ENCODE assay signal across 13 cellular contexts in genomic region chr2:133365117-133365516, GRCh38.
"Had no signal": no experiment of that assay in that cellular context is flagged by ENCODE, and none has a peak within 500 bp of the region (broad histone marks: within the 10 kb centered on the region; RNA-seq: fewer than 3 reads in every experiment).

No MANE protein-coding gene starts in this region.

- DNase-seq: activated CD4-positive, alpha-beta T cell treated with anti-CD3 and anti-CD28 coated beads for 4 hours; activated naive CD4-positive, alpha-beta T cell; T1000; thyroid gland; uterus; WERI-Rb-1 had no signal

- H3K36me3 ChIP-seq: esophagus muscularis mucosa, thyroid gland, uterus, WERI-Rb-1 had no signal

- H3K27ac ChIP-seq: esophagus muscularis mucosa, hepatocyte, skin epidermis, thyroid gland, uterus, WERI-Rb-1 had no signal

- H3K27ac Mint-ChIP-seq: activated T-helper 1 cell treated with anti-CD3 and anti-CD28 coated beads, Interleukin-12 subunit alpha, Interleukin-12 subunit beta, Interleukin-2, Interleukin-4 antibody, amounts not matched to agents 30 ng/mL and 10 ng/mL and 1 ng/mL, durations not matched to agents 14 hours and 24 hours and 36 hours; dendritic cell treated with granulocyte-macrophage colony-stimulating factor and Interleukin-4, amounts not matched to agents 40 ng/mL and 50 ng/mL, for 4 days; mesothelial cell of epicardium had no signal

- H3K4me3 Mint-ChIP-seq: activated T-helper 1 cell treated with anti-CD3 and anti-CD28 coated beads, Interleukin-12 subunit alpha, Interleukin-12 subunit beta, Interleukin-2, Interleukin-4 antibody, amounts not matched to agents 30 ng/mL and 10 ng/mL and 1 ng/mL, durations not matched to agents 14 hours and 24 hours and 36 hours; dendritic cell treated with granulocyte-macrophage colony-stimulating factor and Interleukin-4, amounts not matched to agents 40 ng/mL and 50 ng/mL, for 4 days; mesothelial cell of epicardium; neural crest cell had no signal

- H3K27me3 ChIP-seq: esophagus muscularis mucosa, hepatocyte, thyroid gland, uterus had no signal

- H3K36me3 Mint-ChIP-seq: mesothelial cell of epicardium had no signal

- H3K9me3 ChIP-seq: esophagus muscularis mucosa, thyroid gland, uterus had no signal

- H2AFZ ChIP-seq: hepatocyte had no signal

- H3K4me1 ChIP-seq: esophagus muscularis mucosa, thyroid gland, uterus had no signal

- H3K4me3 ChIP-seq: esophagus muscularis mucosa, hepatocyte, skin epidermis, thyroid gland, uterus had no signal

- H3K4me2 ChIP-seq: hepatocyte had no signal

- H3K9me3 Mint-ChIP-seq: mesothelial cell of epicardium, neural crest cell had no signal

- H3K79me2 ChIP-seq: hepatocyte had no signal

- H3K27me3 Mint-ChIP-seq: dendritic cell treated with granulocyte-macrophage colony-stimulating factor and Interleukin-4, amounts not matched to agents 40 ng/mL and 50 ng/mL, for 4 days had no signal
